ENCODE assay signal across 8 cellular contexts in the genomic region with DNA sequence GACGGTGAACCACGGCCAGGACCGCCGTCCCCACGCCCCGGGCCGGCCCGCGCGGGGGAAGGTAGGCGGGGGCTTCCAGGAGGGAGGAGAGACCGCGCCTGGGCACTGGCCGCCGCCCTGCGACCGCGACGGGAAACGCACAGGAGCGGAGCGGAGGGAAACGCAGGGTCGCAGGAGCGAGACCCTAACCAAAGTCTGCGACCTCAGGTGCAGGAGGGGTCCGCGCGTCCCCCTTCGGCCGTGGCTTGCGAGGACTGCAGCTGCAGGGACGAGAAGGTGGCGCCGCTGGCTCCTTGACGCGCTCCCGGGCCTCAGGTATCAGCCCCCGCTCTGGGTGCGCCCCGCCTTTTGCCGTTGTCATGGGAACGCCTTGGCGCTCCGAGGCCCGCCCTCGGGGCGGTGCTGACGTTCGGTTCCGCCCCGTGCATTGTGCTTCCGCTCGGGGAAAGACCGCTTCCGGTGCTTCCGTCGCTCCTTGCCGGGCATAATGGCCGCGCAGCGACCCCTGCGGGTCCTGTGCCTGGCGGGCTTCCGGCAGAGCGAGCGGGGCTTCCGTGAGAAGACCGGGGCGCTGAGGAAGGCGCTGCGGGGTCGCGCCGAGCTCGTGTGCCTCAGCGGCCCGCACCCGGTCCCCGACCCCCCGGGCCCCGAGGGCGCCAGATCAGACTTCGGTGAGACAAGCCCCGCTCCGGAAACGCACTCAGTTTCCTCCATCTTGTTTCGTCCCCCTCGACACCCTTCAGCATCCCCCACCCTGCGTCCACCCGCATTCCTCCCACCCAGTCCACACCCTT. TPM values are rescaled to one million over a fixed set of nuclear protein-coding genes. Genes with fewer than 3 reads are reported as not detected.
DNase-seq lines count a peak whose midpoint lies in the region; ATAC-seq and TF ChIP-seq lines count a peak whose summit lies in the region.

A gene (plus strand): TSS at position 462 of the 794 bp plus-strand sequence. CDS start 26 bp downstream, at position 488.

- H3K36me3 ChIP-seq in ovary: no peaks in the 10 kb centered on the region
- H3K36me3 ChIP-seq in thyroid gland: peaks cover 7 to 24% of the 10 kb centered on the region in 2 donors

- intact Hi-C loops in ovary (cut with DNase I): no loop called here
- intact Hi-C loops in thyroid gland (cut with DNase I): loop anchor here (5.0 kb wide), 1 partner anchor 319 kb away; a partner anchor contains a TSS

- H3K9me3 ChIP-seq in ovary: no peaks in the 10 kb centered on the region
- no peaks in the 10 kb centered on the region for H3K9me3 ChIP-seq in thyroid gland

- no peak for TF ChIP-seq EP300 in ovary (IDR thresholded peaks at IDR 0.05)

- ATAC-seq in activated naive CD4-positive, alpha-beta T cell treated with anti-CD3 and anti-CD28 coated beads, Interleukin-2, amount 50 U/mL, for 72 hours: peak; percentile 95 to 96

- peak within 1 kb of the TSS; percentile 98 for H3K27ac Mint-ChIP-seq in activated naive CD4-positive, alpha-beta T cell treated with anti-CD3 and anti-CD28 coated beads, Interleukin-2, amount 50 U/mL, for 72 hours

- no peaks in the 10 kb centered on the region for H3K9me3 Mint-ChIP-seq in activated naive CD4-positive, alpha-beta T cell treated with anti-CD3 and anti-CD28 coated beads, Interleukin-2, amount 50 U/mL, for 72 hours

- H3K27ac ChIP-seq in ovary: peak within 1 kb of the TSS; percentile 77 to 82
- peak within 1 kb of the TSS; percentile 81 to 91 (median 84) for H3K27ac ChIP-seq in thyroid gland

- TF ChIP-seq POLR2A in NB4 (IDR thresholded peaks at IDR 0.05; ENCODE audit: extremely low read depth, insufficient read length) (peak; percentile 66), ovary (IDR thresholded peaks at IDR 0.05) (peak; percentile 77), thyroid gland (IDR thresholded peaks at IDR 0.05) (peak in 1 of 2 donors; percentile 85)

- H3K4me3 ChIP-seq in GM08714 (ENCODE audit: low read length) (peak within 1 kb of the TSS; percentile 76), HFF-Myc (replicated peaks; ENCODE audit: low read depth, low read length) (peak within 1 kb of the TSS; percentile 71), NB4 (ENCODE audit: low read depth, low read length) (peak within 1 kb of the TSS; percentile 70), ovary (peak within 1 kb of the TSS; percentile 82), thyroid gland (replicated peaks in 1 of 3) (peak within 1 kb of the TSS; percentile 44 to 90 (median 84))

- no peaks in the 10 kb centered on the region for H3K27me3 ChIP-seq in ovary
- no peaks in the 10 kb centered on the region for H3K27me3 ChIP-seq in thyroid gland

- DNase-seq in HFF-Myc (ENCODE audit: extremely low read depth, low read depth) (peak; percentile 85), NB4 (ENCODE audit: low read depth) (peak; percentile 91), SKM-1 (lab: John Stamatoyannopoulos, UW; ENCODE audit: unreplicated experiment) (peak; percentile 54), glomerular visceral epithelial cell (ENCODE audit: extremely low spot score) (peak; percentile 96), ovary (peak; percentile 95 to 98 (median 96)), thyroid gland (peak; percentile 95 to 96)
- peak; percentile 95 to 98 for DNase-seq in activated naive CD4-positive, alpha-beta T cell treated with anti-CD3 and anti-CD28 coated beads, Interleukin-2, amount 50 U/mL, for 72 hours (ENCODE audit: low spot score in 2 of 2)

- peak; percentile 60 for TF ChIP-seq CTCF in HFF-Myc (IDR thresholded peaks at IDR 0.05; ENCODE audit: low read depth, low read length, missing control alignments)
- peak; percentile 10 for TF ChIP-seq CTCF in NB4 (IDR thresholded peaks at IDR 0.05; ENCODE audit: low read depth, low read length)
- peak; percentile 5 to 65 (median 56) for TF ChIP-seq CTCF in ovary (IDR thresholded peaks at IDR 0.05)
- peak in 3 of 6 experiments; percentile 38 to 65 (median 49) for TF ChIP-seq CTCF in thyroid gland (IDR thresholded peaks at IDR 0.05)

- 0 to 1% (median 1%) methylated on average over 62 to 91 of the region's 91 CpGs for WGBS in ovary, 3 donors
- 1 to 4% methylated on average over 9 to 44 of the region's 91 CpGs for whole genome bisulfite sequencing in thyroid gland, 2 donors

- H3K36me3 Mint-ChIP-seq in activated naive CD4-positive, alpha-beta T cell treated with anti-CD3 and anti-CD28 coated beads, Interleukin-2, amount 50 U/mL, for 72 hours: peaks cover 15 to 18% of the 10 kb centered on the region in 2 donors

- H3K4me1 ChIP-seq in ovary (ENCODE audit: insufficient read depth) (peaks cover 6% of the 10 kb centered on the region), thyroid gland (peaks cover 16 to 22% of the 10 kb centered on the region in 2 donors)

RNA-seq across cellular contexts. Expression of the gene that starts here (rescaled TPM):
- total RNA-seq in activated naive CD4-positive, alpha-beta T cell treated with anti-CD3 and anti-CD28 coated beads, Interleukin-2, amount 50 U/mL, for 72 hours: 10 to 100 TPM; 21.8 to 30.7 TPM
- total RNA-seq in ovary: 10 to 100 TPM; 19.1 to 26.4 (median 21.2) TPM
- 10 to 100 TPM; 13.2 to 28.3 TPM for polyA plus RNA-seq in ovary
- total RNA-seq in thyroid gland: 10 to 100 TPM; 37.6 to 54.1 (median 47.3) TPM

Comparison
In these comparisons a context has a peak if more than half of its experiments do, and no peak if none do; other contexts are left out.
1. Peak in every context shown above with its lines: DNase-seq, ATAC-seq, H3K4me3 ChIP-seq and H3K27ac ChIP-seq.